In genomic region chr14:74049886-74050495, GRCh38 we compare ENCODE assay signal across 18 cellular contexts. TPM values are rescaled to one million over a fixed set of nuclear protein-coding genes. Genes with fewer than 3 reads are reported as not detected.
A peak's percentile ranks its signal among the peaks of the same experiment; 100 is the strongest.
DNase-seq lines count a peak whose midpoint lies in the region; ATAC-seq and TF ChIP-seq lines count a peak whose summit lies in the region.
"Had no signal": no experiment of that assay in that cellular context is flagged by ENCODE, and none has a peak within 500 bp of the region (broad histone marks: within the 10 kb centered on the region; RNA-seq: fewer than 3 reads in every experiment).

No MANE protein-coding gene starts in this region.

- intact Hi-C loops in activated B cell treated with CpG ODN at 0.5 μM for 24 hours (cut with micrococcal nuclease) = no loop called here

- H3K4me1 Mint-ChIP-seq in activated B cell treated with CpG ODN at 0.5 μM for 24 hours (peaks cover 10% of the 10 kb centered on the region), memory B cell (peaks cover 5% of the 10 kb centered on the region), glutamatergic neuron (ENCODE audit: low read depth, unreplicated experiment) (no peaks in the 10 kb centered on the region)
- H3K4me1 Mint-ChIP-seq in effector memory CD8-positive, alpha-beta T cell (ENCODE audit: low read depth in 2 of 2) = no peaks in the 10 kb centered on the region

- H3K4me3 Mint-ChIP-seq in activated B cell treated with CpG ODN at 0.5 μM for 24 hours = no peak overlapping the region
- no peak overlapping the region for H3K4me3 Mint-ChIP-seq in memory B cell
- H3K4me3 Mint-ChIP-seq in effector memory CD8-positive, alpha-beta T cell = no peak overlapping the region
- H3K4me3 Mint-ChIP-seq in glutamatergic neuron (ENCODE audit: unreplicated experiment) = no peak overlapping the region
- H3K4me3 Mint-ChIP-seq: T-helper 1 cell treated with Interleukin-12 subunit alpha and Interleukin-12 subunit beta and Interleukin-4 antibody, amounts not matched to agents 30 μg/mL and 1 μg/mL, for 36 hours had no signal

- in situ Hi-C loops in KBM-7 (cut with MboI; ENCODE audit: low pct_unique_long_range_greater_than_20kb, low sequenced_read_pairs) = loop anchor here (25.0 kb wide), 1 partner anchor 538 kb away; no protein-coding TSS in a partner anchor

- no peaks in the 10 kb centered on the region for H3K27me3 Mint-ChIP-seq in activated B cell treated with CpG ODN at 0.5 μM for 24 hours
- H3K27me3 Mint-ChIP-seq in memory B cell = no peaks in the 10 kb centered on the region
- H3K27me3 Mint-ChIP-seq in effector memory CD8-positive, alpha-beta T cell = no peaks in the 10 kb centered on the region
- peaks cover 2% of the 10 kb centered on the region for H3K27me3 Mint-ChIP-seq in glutamatergic neuron (ENCODE audit: unreplicated experiment)

- no peak overlapping the region for H3K27ac Mint-ChIP-seq in activated B cell treated with CpG ODN at 0.5 μM for 24 hours
- no peak overlapping the region for H3K27ac Mint-ChIP-seq in memory B cell
- H3K27ac Mint-ChIP-seq in effector memory CD8-positive, alpha-beta T cell = peak overlapping the region in 1 of 2 donors; percentile 1
- H3K27ac Mint-ChIP-seq in glutamatergic neuron (ENCODE audit: unreplicated experiment) = no peak overlapping the region
- H3K27ac Mint-ChIP-seq: T-helper 1 cell treated with Interleukin-12 subunit alpha and Interleukin-12 subunit beta and Interleukin-4 antibody, amounts not matched to agents 30 μg/mL and 1 μg/mL, for 36 hours had no signal

- POLR2A ChIA-PET in activated B cell treated with CpG ODN at 0.5 μM for 24 hours (lab: Charles Lee) = no interaction called here

- CTCF ChIA-PET in activated B cell treated with CpG ODN at 0.5 μM for 24 hours (lab: Charles Lee) = no interaction called here

- no peaks in the 10 kb centered on the region for H3K9me3 Mint-ChIP-seq in activated B cell treated with CpG ODN at 0.5 μM for 24 hours
- H3K9me3 Mint-ChIP-seq in memory B cell = no peaks in the 10 kb centered on the region
- H3K9me3 Mint-ChIP-seq in effector memory CD8-positive, alpha-beta T cell = no peaks in the 10 kb centered on the region
- no peaks in the 10 kb centered on the region for H3K9me3 Mint-ChIP-seq in glutamatergic neuron (ENCODE audit: unreplicated experiment)
- H3K9me3 Mint-ChIP-seq: T-helper 1 cell treated with Interleukin-12 subunit alpha and Interleukin-12 subunit beta and Interleukin-4 antibody, amounts not matched to agents 30 μg/mL and 1 μg/mL, for 36 hours had no signal

- no peak for TF ChIP-seq CTCF in activated B cell treated with CpG ODN at 0.5 μM for 24 hours (IDR thresholded peaks at IDR 0.05)
- TF ChIP-seq CTCF in glutamatergic neuron (IDR thresholded peaks at IDR 0.05; ENCODE audit: partially characterized antibody, unreplicated experiment) = no peak

- H3K36me3 Mint-ChIP-seq in activated B cell treated with CpG ODN at 0.5 μM for 24 hours (ENCODE audit: low read depth) (no peaks in the 10 kb centered on the region), memory B cell (no peaks in the 10 kb centered on the region), glutamatergic neuron (ENCODE audit: unreplicated experiment) (no peaks in the 10 kb centered on the region)
- H3K36me3 Mint-ChIP-seq in effector memory CD8-positive, alpha-beta T cell (ENCODE audit: insufficient read depth) = peaks cover 2% of the 10 kb centered on the region

- peak; percentile 21 for ATAC-seq in activated B cell treated with CpG ODN at 0.5 μM for 24 hours (ENCODE audit: low read depth)
- ATAC-seq in memory B cell (ENCODE audit: low read depth) = peak; percentile 42
- ATAC-seq in GM21619 (IDR thresholded peaks at IDR 0.05; ENCODE audit: unreplicated experiment) = no peak
- ATAC-seq in effector memory CD8-positive, alpha-beta T cell (replicated peaks) = no peak
- ATAC-seq in HG03460 (IDR thresholded peaks at IDR 0.05; ENCODE audit: unreplicated experiment) = no peak

- DNase-seq in GM03348 (ENCODE audit: low spot score) (peak; percentile 14), KBM-7 (peak; percentile 16), activated B cell treated with CpG ODN at 0.5 μM for 24 hours (no peak), memory B cell (ENCODE audit: low spot score in 2 of 2) (no peak), glutamatergic neuron (no peak)
- no peak for DNase-seq in effector memory CD8-positive, alpha-beta T cell
- DNase-seq: activated CD4-positive, alpha-beta T cell treated with anti-CD3 and anti-CD28 coated beads, Interleukin-2, amount 50 U/mL, for 4 hours; activated effector memory CD4-positive, alpha-beta T cell treated with anti-CD3 and anti-CD28 coated beads, Interleukin-2, amount 50 U/mL, for 16 hours; adrenal gland; dermis blood vessel endothelial cell; H7; kidney glomerular epithelial cell; NCI-H1436; NCI-H510A treated with DMSO at 0.1 percent for 48 hours; occipital lobe had no signal

RNA-seq across cellular contexts. Expression of gene BBOF1, which starts 30.8 kb away (rescaled TPM):
- total RNA-seq in activated B cell treated with CpG ODN at 0.5 μM for 24 hours (1.6 and 2.2 TPM in 2 replicates), glutamatergic neuron (ENCODE audit: unreplicated experiment) (0.91 TPM)

RNA-seq across cellular contexts. Expression of gene ENTPD5, which starts 30.9 kb away (rescaled TPM):
- total RNA-seq in activated B cell treated with CpG ODN at 0.5 μM for 24 hours = 9.3 and 10.4 TPM in 2 replicates
- total RNA-seq in glutamatergic neuron (ENCODE audit: unreplicated experiment) = 7.8 TPM

RNA-seq across cellular contexts. Expression of gene ALDH6A1, which starts 34.3 kb away (rescaled TPM):
- 9.8 and 11.5 TPM in 2 replicates for total RNA-seq in activated B cell treated with CpG ODN at 0.5 μM for 24 hours
- 8.6 TPM for total RNA-seq in glutamatergic neuron (ENCODE audit: unreplicated experiment)

RNA-seq across cellular contexts. Expression of gene LIN52, which starts 34.8 kb away (rescaled TPM):
- total RNA-seq in activated B cell treated with CpG ODN at 0.5 μM for 24 hours (7.6 and 12.4 TPM in 2 replicates), glutamatergic neuron (ENCODE audit: unreplicated experiment) (4.5 TPM)

Comparison
In these comparisons a context has a peak if more than half of its experiments do, and no peak if none do; other contexts are left out.
1. DNase-seq: peak in GM03348 (single experiment) and KBM-7 (single experiment); none in activated B cell treated with CpG ODN at 0.5 μM for 24 hours (single experiment), memory B cell (0 of 2), effector memory CD8-positive, alpha-beta T cell (0 of 3) and glutamatergic neuron (single experiment).
2. ATAC-seq: peak in activated B cell treated with CpG ODN at 0.5 μM for 24 hours (single experiment) and memory B cell (single experiment); none in GM21619 (single experiment), effector memory CD8-positive, alpha-beta T cell (single experiment) and HG03460 (single experiment).